ENCODE assay signal across 8 cellular contexts in genomic region chr1:200473698-200474371, GRCh38.
DNase-seq lines count a peak whose midpoint lies in the region; ATAC-seq and TF ChIP-seq lines count a peak whose summit lies in the region.

No MANE protein-coding gene starts in this region.

- no peaks in the 10 kb centered on the region for H3K36me3 ChIP-seq in transverse colon

- ATAC-seq in GM19452 (IDR thresholded peaks at IDR 0.05; ENCODE audit: unreplicated experiment), result peak; percentile 79
- ATAC-seq in HG03439 (IDR thresholded peaks at IDR 0.05; ENCODE audit: unreplicated experiment), result peak; percentile 83

- H3K9me3 ChIP-seq in transverse colon, result no peaks in the 10 kb centered on the region

- DNase-seq in GM10266 (ENCODE audit: extremely low spot score) (peak; percentile 19), cardiac fibroblast (ENCODE audit: low read depth in 2 of 2) (peak; percentile 12 to 15), C1 segment of cervical spinal cord (lab: John Stamatoyannopoulos, UW) (no peak), UCSD-AML1 (lab: John Stamatoyannopoulos, UW; ENCODE audit: unreplicated experiment) (no peak), SW480 (ENCODE audit: low spot score) (no peak), transverse colon (no peak)

- H3K4me3 ChIP-seq in cardiac fibroblast (replicated peaks in 1 of 2; ENCODE audit: low read depth in 2 of 2, low read length in 2 of 2), result no peak overlapping the region
- no peak overlapping the region for H3K4me3 ChIP-seq in transverse colon

- no peak for TF ChIP-seq EP300 in transverse colon (IDR thresholded peaks at IDR 0.05; ENCODE audit: low read depth)

- TF ChIP-seq POLR2A in transverse colon (IDR thresholded peaks at IDR 0.05), result no peak

- TF ChIP-seq CTCF in GM10266 (IDR thresholded peaks at IDR 0.05; ENCODE audit: control insufficient read depth, insufficient read depth, low read depth, missing control alignments), result no peak
- TF ChIP-seq CTCF in cardiac fibroblast (IDR thresholded peaks at IDR 0.05; ENCODE audit: low read depth, low read length), result no peak
- no peak for TF ChIP-seq CTCF in transverse colon (IDR thresholded peaks at IDR 0.05)

- H3K4me1 ChIP-seq in transverse colon, result peaks cover 0 to 3% (median 0%) of the 10 kb centered on the region in 4 donors

- 47 to 53% methylated on average over 4 to 12 of the region's 12 CpGs for WGBS in transverse colon (ENCODE audit: low coverage in 1 of 2), 2 donors

- intact Hi-C loops in transverse colon (cut with DNase I; ENCODE audit: low total_unique reads), result no loop called here

- in situ Hi-C loops in transverse colon (cut with MboI; ENCODE audit: low pct_ligation_motif_present in 1 of 4, low pct_unique_long_range_greater_than_20kb in 1 of 4, low sequenced_read_pairs in 3 of 4), result no loop called here

- H3K27me3 ChIP-seq in transverse colon, result no peaks in the 10 kb centered on the region

- H3K27ac ChIP-seq in transverse colon, result no peak overlapping the region

Comparison
In these comparisons a context has a peak if more than half of its experiments do, and no peak if none do; other contexts are left out.
1. DNase-seq: peak in GM10266 (single experiment) and cardiac fibroblast (2 of 2); none in C1 segment of cervical spinal cord (0 of 14), UCSD-AML1 (single experiment), SW480 (single experiment) and transverse colon (single experiment).